8 cellular contexts compared by ENCODE assay signal in the genomic region with DNA sequence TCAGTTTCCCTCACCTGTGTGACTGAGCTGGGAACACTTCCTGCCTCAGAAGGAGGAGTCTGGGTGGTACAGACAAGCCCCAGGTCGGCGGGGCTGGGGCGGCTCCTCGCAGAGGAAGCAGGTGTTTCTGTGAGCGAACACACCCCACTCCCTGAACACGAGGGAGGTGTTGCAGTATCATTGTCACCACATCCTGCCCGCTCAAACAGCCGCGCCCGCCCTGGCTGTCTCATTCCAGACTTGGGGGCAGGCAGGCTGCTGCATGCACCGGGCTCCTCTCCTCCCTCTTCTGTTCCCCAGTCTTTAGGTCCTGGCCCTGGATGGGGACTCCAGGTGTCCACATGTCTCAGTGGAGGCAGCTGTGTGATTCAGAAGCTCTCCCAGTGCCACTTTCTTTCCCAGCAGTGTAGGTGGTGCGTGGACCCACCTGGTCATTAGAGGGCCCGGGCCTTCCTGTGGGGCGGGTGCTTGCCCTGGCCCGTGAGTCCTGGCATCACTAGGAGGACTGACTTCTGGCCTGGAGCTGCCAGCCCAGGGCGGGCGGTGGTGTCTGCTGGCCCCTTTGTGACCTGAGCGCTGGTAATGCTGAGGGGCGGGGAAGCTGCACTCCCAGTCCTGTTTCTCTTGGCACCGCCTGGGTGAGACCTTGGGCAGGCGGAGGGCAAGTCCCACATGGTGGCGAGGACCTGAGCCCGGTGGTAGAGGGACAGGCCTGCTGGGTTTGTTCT. TPM values are rescaled to one million over a fixed set of nuclear protein-coding genes. Genes with fewer than 3 reads are reported as not detected.
A peak's percentile ranks its signal among the peaks of the same experiment; 100 is the strongest.
DNase-seq lines count a peak whose midpoint lies in the region; ATAC-seq, FAIRE-seq and TF ChIP-seq lines count a peak whose summit lies in the region.

No MANE protein-coding gene starts in this region.

- TF ChIP-seq CTCF in HL-60 (IDR thresholded peaks at IDR 0.05; ENCODE audit: insufficient read depth, low read length) (no peak), endothelial cell of umbilical vein (IDR thresholded peaks at IDR 0.05; ENCODE audit: extremely low read depth in 1 of 2, insufficient read depth in 1 of 2, low read depth in 1 of 2, low read length in 2 of 2) (no peak)

- no peaks in the 10 kb centered on the region for H3K9me3 ChIP-seq in BLaER1 treated with 17β-estradiol and CSF1 and Interleukin-3, amounts not matched to agents 10 nM and 100 nM (replicated peaks in 1 of 11)
- H3K9me3 ChIP-seq in endothelial cell of umbilical vein (replicated peaks; ENCODE audit: control insufficient read depth, insufficient read depth, low read length) = no peaks in the 10 kb centered on the region

- H3K36me3 Mint-ChIP-seq in activated CD4-positive, alpha-beta T cell treated with anti-CD3 and anti-CD28 coated beads, Interleukin-2, amount 10 ng/mL, durations not matched to agents 7 days and 5 days (ENCODE audit: low read depth) = peaks cover 43% of the 10 kb centered on the region

- H3K4me3 Mint-ChIP-seq in activated CD4-positive, alpha-beta T cell treated with anti-CD3 and anti-CD28 coated beads, Interleukin-2, amount 10 ng/mL, durations not matched to agents 7 days and 5 days = peak overlapping the region; percentile 74

- H3K36me3 ChIP-seq in BLaER1 treated with 17β-estradiol and CSF1 and Interleukin-3, amounts not matched to agents 10 nM and 100 nM = peaks cover 13 to 37% (median 25%) of the 10 kb centered on the region in 11 experiments
- peaks cover 13 to 28% of the 10 kb centered on the region in 2 experiments for H3K36me3 ChIP-seq in endothelial cell of umbilical vein (ENCODE audit: control insufficient read depth in 2 of 2, extremely low read depth in 1 of 2, insufficient read depth in 2 of 2, low read length in 2 of 2)

- TF ChIP-seq POLR2A in endothelial cell of umbilical vein (IDR thresholded peaks at IDR 0.05; ENCODE audit: low read depth, low read length) = no peak

- H3K4me1 ChIP-seq in BLaER1 treated with 17β-estradiol and CSF1 and Interleukin-3, amounts not matched to agents 10 nM and 100 nM = peaks cover 39 to 65% (median 62%) of the 10 kb centered on the region in 10 experiments
- H3K4me1 ChIP-seq in endothelial cell of umbilical vein (ENCODE audit: control insufficient read depth, extremely low read depth, insufficient read depth, low read length) = peaks cover 7% of the 10 kb centered on the region

- no peaks in the 10 kb centered on the region for H3K27me3 Mint-ChIP-seq in activated CD4-positive, alpha-beta T cell treated with anti-CD3 and anti-CD28 coated beads, Interleukin-2, amount 10 ng/mL, durations not matched to agents 7 days and 5 days

- peaks cover 83% of the 10 kb centered on the region for H3K79me2 ChIP-seq in endothelial cell of umbilical vein (ENCODE audit: control insufficient read depth, insufficient read depth, low read length)

- 0 out of 20 replicates have a peak overlapping the region, but pooled peaks of 1 of the 10 experiments have one; percentile 31 for H3K4me3 ChIP-seq in BLaER1 treated with 17β-estradiol and CSF1 and Interleukin-3, amounts not matched to agents 10 nM and 100 nM
- no peak overlapping the region for H3K4me3 ChIP-seq in HL-60 (replicated peaks; ENCODE audit: insufficient read depth, low read length)
- no peak overlapping the region for H3K4me3 ChIP-seq in endothelial cell of umbilical vein (replicated peaks in 1 of 3; ENCODE audit: insufficient read depth in 1 of 3, low read depth in 1 of 3, low read length in 3 of 3)

- H4K20me1 ChIP-seq in BLaER1 treated with 17β-estradiol and CSF1 and Interleukin-3, amounts not matched to agents 10 nM and 100 nM = peaks cover 0 to 63% (median 28%) of the 10 kb centered on the region in 11 experiments; a peak in 15 of 22 replicates
- H4K20me1 ChIP-seq in endothelial cell of umbilical vein (replicated peaks; ENCODE audit: control insufficient read depth, extremely low read depth, insufficient read depth, low read length) = no peaks in the 10 kb centered on the region

- H3K27ac Mint-ChIP-seq in activated CD4-positive, alpha-beta T cell treated with anti-CD3 and anti-CD28 coated beads, Interleukin-2, amount 10 ng/mL, durations not matched to agents 7 days and 5 days = peak overlapping the region; percentile 97

- peak overlapping the region in 10 of 11 experiments; percentile 55 to 73 (median 62); a peak in 20 of 22 replicates for H3K9ac ChIP-seq in BLaER1 treated with 17β-estradiol and CSF1 and Interleukin-3, amounts not matched to agents 10 nM and 100 nM
- H3K9ac ChIP-seq in endothelial cell of umbilical vein (replicated peaks; ENCODE audit: extremely low read depth, insufficient read depth, low read length) = no peak overlapping the region

- no peaks in the 10 kb centered on the region for H3K27me3 ChIP-seq in BLaER1 treated with 17β-estradiol and CSF1 and Interleukin-3, amounts not matched to agents 10 nM and 100 nM
- H3K27me3 ChIP-seq in HL-60 (ENCODE audit: insufficient read depth, poor library complexity, severe bottlenecking) = no peaks in the 10 kb centered on the region
- H3K27me3 ChIP-seq in endothelial cell of umbilical vein (ENCODE audit: control insufficient read depth in 2 of 2, insufficient read depth in 2 of 2, low read length in 2 of 2) = no peaks in the 10 kb centered on the region

- peak overlapping the region; percentile 67 to 90 (median 83) for H3K4me2 ChIP-seq in BLaER1 treated with 17β-estradiol and CSF1 and Interleukin-3, amounts not matched to agents 10 nM and 100 nM
- H3K4me2 ChIP-seq in endothelial cell of umbilical vein (ENCODE audit: insufficient read depth, low read length) = no peak overlapping the region

- POLR2A ChIA-PET in activated CD4-positive, alpha-beta T cell treated with anti-CD3 and anti-CD28 coated beads, Interleukin-2, amount 10 ng/mL, durations not matched to agents 7 days and 5 days (lab: Charles Lee) = interaction anchor here (0.6 kb wide), 2 partner anchors 17 to 28 kb away, joined by 3 to 7 read pairs; no protein-coding TSS in a partner anchor
- POLR2A ChIA-PET in endothelial cell of umbilical vein (lab: Charles Lee) = interaction anchor here (0.7 kb wide), 1 partner anchor 453 kb away, joined by 3 read pairs; no protein-coding TSS in a partner anchor

- dilution Hi-C loops in endothelial cell of umbilical vein (cut with MboI; ENCODE audit: extremely low pct_ligation_motif_present, low sequenced_read_pairs) = no loop called here

- intact Hi-C loops in endothelial cell of umbilical vein (cut with micrococcal nuclease) = no loop called here

- ATAC-seq in GM19372 (IDR thresholded peaks at IDR 0.05; ENCODE audit: low read depth, unreplicated experiment) = peak; percentile 74

- H2AFZ ChIP-seq in endothelial cell of umbilical vein (ENCODE audit: low read depth, low read length) = no peak overlapping the region

- FAIRE-seq in endothelial cell of umbilical vein (lab: Jason Lieb, UNC) = no peak

- H3K9me1 ChIP-seq in endothelial cell of umbilical vein (replicated peaks; ENCODE audit: control insufficient read depth, extremely low read depth, insufficient read depth, low read length) = no peaks in the 10 kb centered on the region

- H3K4me1 Mint-ChIP-seq in activated CD4-positive, alpha-beta T cell treated with anti-CD3 and anti-CD28 coated beads, Interleukin-2, amount 10 ng/mL, durations not matched to agents 7 days and 5 days = peaks cover 87% of the 10 kb centered on the region

- DNase-seq in HL-60 (ENCODE audit: low read depth in 1 of 2, low spot score in 1 of 2) (peak; percentile 50 to 84), endothelial cell of umbilical vein (ENCODE audit: low read depth, low spot score) (no peak), HCEC 1CT (no peak), NCI-H2227 treated with DMSO at 0.1 percent for 48 hours (lab: John Stamatoyannopoulos, UW) (no peak)
- peak; percentile 94 for DNase-seq in activated CD4-positive, alpha-beta T cell treated with anti-CD3 and anti-CD28 coated beads, Interleukin-2, amount 10 ng/mL, durations not matched to agents 7 days and 5 days
- peak; percentile 68 to 80 for DNase-seq in stimulated activated CD4-positive, alpha-beta T cell treated with anti-CD3 and anti-CD28 coated beads, Interleukin-1b, Interleukin-23, amount 100 ng/mL, for 4 hours (ENCODE audit: low read depth in 2 of 2)

- no peaks in the 10 kb centered on the region for H3K9me3 Mint-ChIP-seq in activated CD4-positive, alpha-beta T cell treated with anti-CD3 and anti-CD28 coated beads, Interleukin-2, amount 10 ng/mL, durations not matched to agents 7 days and 5 days

- no TSS peak for BruUV-seq in endothelial cell of umbilical vein (replicated peaks; lab: Mats Ljungman, UMichigan)

- peak overlapping the region in 9 of 11 experiments; percentile 42 to 85 (median 71); a peak in 18 of 22 replicates for H3K27ac ChIP-seq in BLaER1 treated with 17β-estradiol and CSF1 and Interleukin-3, amounts not matched to agents 10 nM and 100 nM
- peak overlapping the region; percentile 57 for H3K27ac ChIP-seq in HL-60 (replicated peaks)
- peak overlapping the region; percentile 16 for H3K27ac ChIP-seq in endothelial cell of umbilical vein (ENCODE audit: insufficient read depth, low read depth, low read length)

- CTCF ChIA-PET in activated CD4-positive, alpha-beta T cell treated with anti-CD3 and anti-CD28 coated beads, Interleukin-2, amount 10 ng/mL, durations not matched to agents 7 days and 5 days (lab: Charles Lee) = interaction anchor here (0.8 kb wide), 1 partner anchor 21 kb away, joined by 3 read pairs; no protein-coding TSS in a partner anchor
- CTCF ChIA-PET in endothelial cell of umbilical vein (lab: Charles Lee) = interaction anchor here (0.9 kb wide), 1 partner anchor 15 kb away, joined by 3 read pairs; no protein-coding TSS in a partner anchor

RNA-seq across cellular contexts. Expression of a gene that starts 18.3 kb away (rescaled TPM):
- 1 to 10 TPM; 1.2 to 2.2 TPM for total RNA-seq in activated CD4-positive, alpha-beta T cell treated with anti-CD3 and anti-CD28 coated beads, Interleukin-2, amount 10 ng/mL, durations not matched to agents 7 days and 5 days
- total RNA-seq in endothelial cell of umbilical vein = 0.30 and 1.8 TPM in 2 replicates
- 1.1 and 1.8 TPM in 2 replicates for polyA plus RNA-seq in endothelial cell of umbilical vein
- 0.77 and 1.2 TPM in 2 replicates for polyA plus RNA-seq in endothelial cell of umbilical vein (2011; cell fraction: cytosol; rRNA removed)
- polyA plus RNA-seq in endothelial cell of umbilical vein (2011; cell fraction: nucleus; rRNA removed) = 2.7 and 3.0 TPM in 2 replicates
- polyA plus RNA-seq in endothelial cell of umbilical vein (2012) = not detected in 2 replicates
- polyA minus RNA-seq in endothelial cell of umbilical vein = 0.28 and 1.3 TPM in 2 replicates
- not detected for polyA minus RNA-seq in endothelial cell of umbilical vein (2011; cell fraction: cytosol; rRNA and poly(A)+ RNA removed)
- 1.6 and 1.7 TPM in 2 replicates for polyA minus RNA-seq in endothelial cell of umbilical vein (2011; cell fraction: nucleus; rRNA and poly(A)+ RNA removed)

RNA-seq across cellular contexts. Expression of a gene that starts 20.6 kb away (rescaled TPM):
- 10 to 100 TPM; 42.4 to 48.0 TPM for total RNA-seq in activated CD4-positive, alpha-beta T cell treated with anti-CD3 and anti-CD28 coated beads, Interleukin-2, amount 10 ng/mL, durations not matched to agents 7 days and 5 days
- total RNA-seq in endothelial cell of umbilical vein = 99.6 and 126 TPM in 2 replicates
- 129 and 134 TPM in 2 replicates for polyA plus RNA-seq in endothelial cell of umbilical vein
- polyA plus RNA-seq in endothelial cell of umbilical vein (2011; cell fraction: cytosol; rRNA removed) = 114 TPM in 2 replicates
- polyA plus RNA-seq in endothelial cell of umbilical vein (2011; cell fraction: nucleus; rRNA removed) = 66.6 and 67.7 TPM in 2 replicates
- polyA plus RNA-seq in endothelial cell of umbilical vein (2012) = 82.3 and 108 TPM in 2 replicates
- polyA minus RNA-seq in endothelial cell of umbilical vein = 179 and 186 TPM in 2 replicates
- polyA minus RNA-seq in endothelial cell of umbilical vein (2011; cell fraction: cytosol; rRNA and poly(A)+ RNA removed) = 21.5 TPM
- 55.5 and 56.5 TPM in 2 replicates for polyA minus RNA-seq in endothelial cell of umbilical vein (2011; cell fraction: nucleus; rRNA and poly(A)+ RNA removed)

RNA-seq across cellular contexts. Expression of a gene that starts 20.8 kb away (rescaled TPM):
- 10 to 100 TPM; 15.2 to 17.7 TPM for total RNA-seq in activated CD4-positive, alpha-beta T cell treated with anti-CD3 and anti-CD28 coated beads, Interleukin-2, amount 10 ng/mL, durations not matched to agents 7 days and 5 days
- total RNA-seq in endothelial cell of umbilical vein = 7.2 and 8.0 TPM in 2 replicates
- polyA plus RNA-seq in endothelial cell of umbilical vein = 9.6 and 10.3 TPM in 2 replicates
- polyA plus RNA-seq in endothelial cell of umbilical vein (2011; cell fraction: cytosol; rRNA removed) = 6.9 and 7.2 TPM in 2 replicates
- polyA plus RNA-seq in endothelial cell of umbilical vein (2011; cell fraction: nucleus; rRNA removed) = 27.0 and 28.9 TPM in 2 replicates
- 5.8 and 8.3 TPM in 2 replicates for polyA plus RNA-seq in endothelial cell of umbilical vein (2012)
- 6.1 and 8.5 TPM in 2 replicates for polyA minus RNA-seq in endothelial cell of umbilical vein
- 11.5 TPM for polyA minus RNA-seq in endothelial cell of umbilical vein (2011; cell fraction: cytosol; rRNA and poly(A)+ RNA removed)
- polyA minus RNA-seq in endothelial cell of umbilical vein (2011; cell fraction: nucleus; rRNA and poly(A)+ RNA removed) = 5.9 and 7.1 TPM in 2 replicates

RNA-seq across cellular contexts. Expression of a gene that starts 44.9 kb away (rescaled TPM):
- 1 to 10 TPM; 8.4 to 9.2 TPM for total RNA-seq in activated CD4-positive, alpha-beta T cell treated with anti-CD3 and anti-CD28 coated beads, Interleukin-2, amount 10 ng/mL, durations not matched to agents 7 days and 5 days
- 18.8 and 22.3 TPM in 2 replicates for total RNA-seq in endothelial cell of umbilical vein
- polyA plus RNA-seq in endothelial cell of umbilical vein = 59.8 and 71.6 TPM in 2 replicates
- 26.2 and 27.5 TPM in 2 replicates for polyA plus RNA-seq in endothelial cell of umbilical vein (2011; cell fraction: cytosol; rRNA removed)
- 13.3 and 13.6 TPM in 2 replicates for polyA plus RNA-seq in endothelial cell of umbilical vein (2011; cell fraction: nucleus; rRNA removed)
- polyA plus RNA-seq in endothelial cell of umbilical vein (2012) = 22.6 and 24.8 TPM in 2 replicates
- 68.3 and 77.7 TPM in 2 replicates for polyA minus RNA-seq in endothelial cell of umbilical vein
- 17.3 TPM for polyA minus RNA-seq in endothelial cell of umbilical vein (2011; cell fraction: cytosol; rRNA and poly(A)+ RNA removed)
- 15.5 and 18.1 TPM in 2 replicates for polyA minus RNA-seq in endothelial cell of umbilical vein (2011; cell fraction: nucleus; rRNA and poly(A)+ RNA removed)

RNA-seq across cellular contexts. Expression of a gene that starts 45.0 kb away (rescaled TPM):
- 10 to 100 TPM; 87.7 to 87.8 TPM for total RNA-seq in activated CD4-positive, alpha-beta T cell treated with anti-CD3 and anti-CD28 coated beads, Interleukin-2, amount 10 ng/mL, durations not matched to agents 7 days and 5 days
- total RNA-seq in endothelial cell of umbilical vein = 62.1 and 66.2 TPM in 2 replicates
- 62.7 TPM in 2 replicates for polyA plus RNA-seq in endothelial cell of umbilical vein
- polyA plus RNA-seq in endothelial cell of umbilical vein (2011; cell fraction: cytosol; rRNA removed) = 46.2 and 57.1 TPM in 2 replicates
- polyA plus RNA-seq in endothelial cell of umbilical vein (2011; cell fraction: nucleus; rRNA removed) = 105 and 115 TPM in 2 replicates
- polyA plus RNA-seq in endothelial cell of umbilical vein (2012) = 43.7 and 48.4 TPM in 2 replicates
- polyA minus RNA-seq in endothelial cell of umbilical vein = 198 and 201 TPM in 2 replicates
- polyA minus RNA-seq in endothelial cell of umbilical vein (2011; cell fraction: cytosol; rRNA and poly(A)+ RNA removed) = 180 TPM
- polyA minus RNA-seq in endothelial cell of umbilical vein (2011; cell fraction: nucleus; rRNA and poly(A)+ RNA removed) = 102 and 120 TPM in 2 replicates

Comparison
In these comparisons a context has a peak if more than half of its experiments do, and no peak if none do; other contexts are left out.
1. H3K27ac ChIP-seq: peak in every context shown above with its lines; median percentile 71 in BLaER1 treated with 17β-estradiol and CSF1 and Interleukin-3, amounts not matched to agents 10 nM and 100 nM; 57 in HL-60; 16 in endothelial cell of umbilical vein.
2. DNase-seq: peak in HL-60 (2 of 2), activated CD4-positive, alpha-beta T cell treated with anti-CD3 and anti-CD28 coated beads, Interleukin-2, amount 10 ng/mL, durations not matched to agents 7 days and 5 days (single experiment) and stimulated activated CD4-positive, alpha-beta T cell treated with anti-CD3 and anti-CD28 coated beads, Interleukin-1b, Interleukin-23, amount 100 ng/mL, for 4 hours (2 of 2); none in endothelial cell of umbilical vein (single experiment), HCEC 1CT (single experiment) and NCI-H2227 treated with DMSO at 0.1 percent for 48 hours (single experiment).